In genomic region chr20:44393608-44394519, GRCh38 we compare ENCODE assay signal across 1 cellular context.
A peak's percentile ranks its signal among the peaks of the same experiment; 100 is the strongest.
TF ChIP-seq lines count a peak whose summit lies in the region.

No MANE protein-coding gene starts in this region.

TF ChIP-seq in HepG2, 621 proteins besides CTCF, POLR2A, EP300 and RAD21 (continued from another document):
- no peak for TF ChIP-seq ZBTB46 (CRISPR knock-in tag; IDR thresholded peaks at IDR 0.05; ENCODE audit: borderline replicate concordance)
- no peak for TF ChIP-seq ZMAT5 (CRISPR knock-in tag; IDR thresholded peaks at IDR 0.05; ENCODE audit: borderline replicate concordance, low read depth)
- TF ChIP-seq ZUFSP (CRISPR knock-in tag; IDR thresholded peaks at IDR 0.05; ENCODE audit: borderline replicate concordance), result no peak
- peak; percentile 53 for TF ChIP-seq ZNF276 (CRISPR knock-in tag; IDR thresholded peaks at IDR 0.05; ENCODE audit: low read depth)
- TF ChIP-seq ZNF839 (CRISPR knock-in tag; IDR thresholded peaks at IDR 0.05; ENCODE audit: borderline replicate concordance), result no peak; the same call in 1 of the 2 replicates
- peak; percentile 57; the same call in 1 of the 2 replicates for TF ChIP-seq ZNF235 (CRISPR knock-in tag; IDR thresholded peaks at IDR 0.05; ENCODE audit: borderline replicate concordance)
- no peak for TF ChIP-seq ZSCAN22 (CRISPR knock-in tag; IDR thresholded peaks at IDR 0.05)
- no peak for TF ChIP-seq FOXO1 (CRISPR knock-in tag; IDR thresholded peaks at IDR 0.05)
- no peak for TF ChIP-seq HMG20B (CRISPR knock-in tag; conservative IDR thresholded peaks at IDR 0.05)
- TF ChIP-seq POLR2G (IDR thresholded peaks at IDR 0.05; ENCODE audit: low read depth, low read length), result 0 out of 2 replicates have a peak, but pooled peaks have one; percentile 32
- TF ChIP-seq ZNF549 (CRISPR knock-in tag; IDR thresholded peaks at IDR 0.05), result no peak
TF ChIP-seq in HepG2: peak in this region for 91.
